ENCODE assay signal across 8 cellular contexts in genomic region chr6:109381747-109382575, GRCh38. TPM values are rescaled to one million over a fixed set of nuclear protein-coding genes. Genes with fewer than 3 reads are reported as not detected.
DNase-seq lines count a peak whose midpoint lies in the region; ATAC-seq, FAIRE-seq and TF ChIP-seq lines count a peak whose summit lies in the region.

Gene CD164 (minus strand): TSS chr6:109382467. CDS start chr6:109382378, 89 bp downstream.

- peak within 1 kb of the TSS; percentile 86 for H3K4me2 ChIP-seq in keratinocyte (ENCODE audit: control insufficient read depth, extremely low read depth, insufficient read depth, low read depth, low read length)

- H3K4me3 ChIP-seq in AG09309 (ENCODE audit: control insufficient read depth, low read depth, low read length) (peak within 1 kb of the TSS; percentile 69), keratinocyte (ENCODE audit: control insufficient read depth in 2 of 3, extremely low read depth in 1 of 3, insufficient read depth in 2 of 3, low read depth in 1 of 3, low read length in 3 of 3) (peak within 1 kb of the TSS; percentile 60 to 78 (median 71))

- H3K79me2 ChIP-seq in keratinocyte (ENCODE audit: control insufficient read depth, insufficient read depth, low read length): peaks cover 48% of the 10 kb centered on the region

- peaks cover 11% of the 10 kb centered on the region for H4K20me1 ChIP-seq in keratinocyte (ENCODE audit: control insufficient read depth, extremely low read depth, insufficient read depth, low read length)

- H3K27ac Mint-ChIP-seq in central memory CD8-positive, alpha-beta T cell (ENCODE audit: low read depth): peak within 1 kb of the TSS; percentile 96

- no peaks in the 10 kb centered on the region for H3K27me3 Mint-ChIP-seq in central memory CD8-positive, alpha-beta T cell

- no peaks in the 10 kb centered on the region for H3K9me3 ChIP-seq in keratinocyte (ENCODE audit: control insufficient read depth, low read depth, low read length)

- peaks cover 2 to 8% of the 10 kb centered on the region in 2 experiments for H3K36me3 ChIP-seq in keratinocyte (ENCODE audit: control insufficient read depth in 2 of 2, extremely low read depth in 1 of 2, insufficient read depth in 2 of 2, low read length in 2 of 2)

- H3K4me1 Mint-ChIP-seq in central memory CD8-positive, alpha-beta T cell: peaks cover 42% of the 10 kb centered on the region

- H2AFZ ChIP-seq in keratinocyte (ENCODE audit: control insufficient read depth, low read length): peak within 1 kb of the TSS; percentile 88

- peak within 1 kb of the TSS; percentile 98 for H3K27ac ChIP-seq in keratinocyte (ENCODE audit: control insufficient read depth, insufficient read depth, low read length)

- peaks cover 29% of the 10 kb centered on the region for H3K4me1 ChIP-seq in keratinocyte (ENCODE audit: control insufficient read depth, extremely low read depth, insufficient read depth, low read length)

- peak within 1 kb of the TSS; percentile 95 for H3K9ac ChIP-seq in keratinocyte (ENCODE audit: control insufficient read depth, extremely low read depth, insufficient read depth, low read length)

- peak within 1 kb of the TSS; percentile 89 for H3K4me3 Mint-ChIP-seq in central memory CD8-positive, alpha-beta T cell

- dilution Hi-C loops in keratinocyte (cut with MboI; ENCODE audit: extremely low pct_ligation_motif_present, low sequenced_read_pairs): no loop called here

- no peaks in the 10 kb centered on the region for H3K9me3 Mint-ChIP-seq in central memory CD8-positive, alpha-beta T cell

- TF ChIP-seq CTCF in AG09309 (IDR thresholded peaks at IDR 0.05; ENCODE audit: control insufficient read depth, insufficient read depth, low read depth, low read length, missing control alignments) (no peak), keratinocyte (optimal IDR thresholded peaks at IDR 0.05 in 1 of 3, IDR thresholded peaks at IDR 0.05 in 1 of 3, conservative IDR thresholded peaks at IDR 0.05 in 1 of 3; ENCODE audit: extremely low read depth in 1 of 3, insufficient read depth in 2 of 3, low read length in 3 of 3) (no peak)

- peak; percentile 55 for ATAC-seq in HG03175 (IDR thresholded peaks at IDR 0.05; ENCODE audit: unreplicated experiment)
- peak; percentile 66 for ATAC-seq in central memory CD8-positive, alpha-beta T cell (replicated peaks; ENCODE audit: extremely low read depth, poor library complexity, severe bottlenecking)

- H3K36me3 Mint-ChIP-seq in central memory CD8-positive, alpha-beta T cell (ENCODE audit: insufficient read depth): peaks cover 41% of the 10 kb centered on the region

- in situ Hi-C loops in GM18951 (cut with MboI; ENCODE audit: low sequenced_read_pairs, unreplicated experiment): loop anchor here (10.0 kb wide), 1 partner anchor 197 kb away; no protein-coding TSS in a partner anchor

- TF ChIP-seq POLR2A in GM18951 (IDR thresholded peaks at IDR 0.05; ENCODE audit: extremely low read depth, insufficient read depth, insufficient read length): peak; percentile 96

- H3K9me1 ChIP-seq in keratinocyte (ENCODE audit: control insufficient read depth, extremely low read depth, insufficient read depth, low read length): no peaks in the 10 kb centered on the region

- DNase-seq in AG09309 (ENCODE audit: low read depth) (peak; percentile 77), NCI-H345 treated with DMSO at 0.1 percent for 48 hours (lab: John Stamatoyannopoulos, UW; ENCODE audit: unreplicated experiment) (peak; percentile 85), keratinocyte (ENCODE audit: low read depth, low spot score) (peak; percentile 69)
- DNase-seq in activated CD4-positive, CD25-positive, alpha-beta regulatory T cell treated with anti-CD3 and anti-CD28 coated beads, Interleukin-2, amount 50 U/mL, for 16 hours (ENCODE audit: low read depth, low spot score): peak; percentile 94
- DNase-seq in central memory CD8-positive, alpha-beta T cell (ENCODE audit: low spot score in 2 of 2): peak; percentile 73 to 83
- peak; percentile 85 to 92 (median 88) for DNase-seq in stimulated activated CD4-positive, alpha-beta T cell treated with anti-CD3 and anti-CD28 coated beads, Interleukin-12 subunit alpha, Interleukin-12 subunit beta, amount 100 ng/mL, for 48 hours (ENCODE audit: low read depth in 2 of 3, low spot score in 1 of 3)

- H3K27me3 ChIP-seq in keratinocyte (ENCODE audit: control insufficient read depth, extremely low read depth, insufficient read depth, low read length): no peaks in the 10 kb centered on the region

- no peak for FAIRE-seq in keratinocyte (lab: Jason Lieb, UNC)

RNA-seq across cellular contexts. Expression of gene CD164, which starts in this region (rescaled TPM):
- polyA plus RNA-seq in keratinocyte: 116 to 244 TPM (median 207 TPM) in 3 replicates
- 88.3 TPM for polyA plus RNA-seq in keratinocyte (2011; ENCODE audit: low read depth)
- polyA plus RNA-seq in keratinocyte (2011; cell fraction: cytosol; rRNA removed): 61.3 and 110 TPM in 2 replicates
- 133 and 159 TPM in 2 replicates for polyA plus RNA-seq in keratinocyte (2011; cell fraction: nucleus; rRNA removed)
- 114 and 123 TPM in 2 replicates for polyA plus RNA-seq in keratinocyte (2012; ENCODE audit: low replicate concordance)
- polyA minus RNA-seq in keratinocyte: 83.3 to 164 TPM (median 159 TPM) in 3 replicates
- 275 TPM for polyA minus RNA-seq in keratinocyte (2011; cell fraction: cytosol; rRNA and poly(A)+ RNA removed)
- polyA minus RNA-seq in keratinocyte (2011; cell fraction: nucleus; rRNA and poly(A)+ RNA removed): 157 and 212 TPM in 2 replicates

Comparison
In these comparisons a context has a peak if more than half of its experiments do, and no peak if none do; other contexts are left out.
1. Peak in every context shown above with its lines: DNase-seq, ATAC-seq, H3K4me3 ChIP-seq and H3K27ac ChIP-seq.